ENCODE assay signal across 1 cellular context in the genomic region with DNA sequence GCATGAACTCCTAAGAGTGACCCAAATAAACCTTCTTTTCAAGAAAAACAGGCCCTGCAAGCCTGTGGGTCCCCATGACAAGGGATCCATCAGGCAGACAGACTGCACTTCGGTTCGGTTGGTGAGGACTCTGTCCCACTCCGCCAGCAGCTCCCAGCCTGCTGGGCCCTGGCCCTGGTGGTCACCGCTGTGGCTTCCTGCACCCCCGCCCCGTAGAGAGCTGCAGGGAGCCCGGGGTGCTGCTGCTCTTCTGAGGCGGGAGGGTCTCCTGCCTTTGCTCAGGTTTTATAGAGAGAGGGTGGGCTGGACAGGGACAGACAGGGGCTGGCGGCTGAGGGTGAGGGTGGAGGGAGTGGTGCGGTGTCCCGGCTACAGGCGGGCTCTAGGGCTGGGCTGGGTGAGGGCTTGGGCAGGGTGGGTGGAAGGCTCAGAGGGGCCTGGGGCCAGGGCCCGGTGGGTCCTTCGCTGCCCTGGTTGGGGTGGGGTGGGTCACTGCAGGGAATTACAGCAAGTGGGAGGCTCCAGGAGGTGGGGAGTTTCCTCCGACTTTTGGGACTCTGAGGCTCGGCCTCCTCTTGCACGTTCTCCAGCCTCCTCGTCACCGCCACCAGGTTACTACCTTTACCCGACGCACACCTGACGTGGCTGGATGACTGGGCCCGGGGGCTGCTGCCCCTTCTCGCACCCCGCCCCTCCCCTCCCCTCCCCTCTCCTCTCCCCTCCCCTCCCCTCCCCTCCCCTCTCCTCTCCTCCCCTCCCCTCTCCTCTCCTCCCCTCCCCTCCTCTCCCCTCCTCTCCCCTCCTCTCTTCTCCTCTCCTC.
TF ChIP-seq lines count a peak whose summit lies in the region.

No MANE protein-coding gene starts in this region.

TF ChIP-seq in A549, 52 proteins besides CTCF, POLR2A, EP300 and RAD21 (continued from another document):
- TF ChIP-seq, protein P1, sequence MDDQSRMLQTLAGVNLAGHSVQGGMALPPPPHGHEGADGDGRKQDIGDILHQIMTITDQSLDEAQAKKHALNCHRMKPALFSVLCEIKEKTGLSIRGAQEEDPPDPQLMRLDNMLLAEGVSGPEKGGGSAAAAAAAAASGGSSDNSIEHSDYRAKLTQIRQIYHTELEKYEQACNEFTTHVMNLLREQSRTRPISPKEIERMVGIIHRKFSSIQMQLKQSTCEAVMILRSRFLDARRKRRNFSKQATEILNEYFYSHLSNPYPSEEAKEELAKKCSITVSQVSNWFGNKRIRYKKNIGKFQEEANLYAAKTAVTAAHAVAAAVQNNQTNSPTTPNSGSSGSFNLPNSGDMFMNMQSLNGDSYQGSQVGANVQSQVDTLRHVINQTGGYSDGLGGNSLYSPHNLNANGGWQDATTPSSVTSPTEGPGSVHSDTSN (IDR thresholded peaks at IDR 0.05), result no peak
- no peak for TF ChIP-seq MAZ (IDR thresholded peaks at IDR 0.05; ENCODE audit: borderline replicate concordance, low read depth, low read length)
- TF ChIP-seq, protein P2, sequence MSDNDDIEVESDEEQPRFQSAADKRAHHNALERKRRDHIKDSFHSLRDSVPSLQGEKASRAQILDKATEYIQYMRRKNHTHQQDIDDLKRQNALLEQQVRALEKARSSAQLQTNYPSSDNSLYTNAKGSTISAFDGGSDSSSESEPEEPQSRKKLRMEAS (IDR thresholded peaks at IDR 0.05), result no peak
- no peak for TF ChIP-seq CBX2 (IDR thresholded peaks at IDR 0.05; ENCODE audit: borderline replicate concordance, low read depth)
- no peak for TF ChIP-seq FOSB (CRISPR knock-in tag; IDR thresholded peaks at IDR 0.05)
- TF ChIP-seq GATA3 (IDR thresholded peaks at IDR 0.05; ENCODE audit: borderline replicate concordance), result no peak
- TF ChIP-seq TFCP2L1 (CRISPR knock-in tag; IDR thresholded peaks at IDR 0.05), result no peak
- TF ChIP-seq, protein P3, sequence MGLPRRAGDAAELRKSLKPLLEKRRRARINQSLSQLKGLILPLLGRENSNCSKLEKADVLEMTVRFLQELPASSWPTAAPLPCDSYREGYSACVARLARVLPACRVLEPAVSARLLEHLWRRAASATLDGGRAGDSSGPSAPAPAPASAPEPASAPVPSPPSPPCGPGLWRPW (IDR thresholded peaks at IDR 0.05), result no peak
